ENCODE assay signal across 8 cellular contexts in genomic region chr6:137767931-137768690, GRCh38.
DNase-seq lines count a peak whose midpoint lies in the region; ATAC-seq, FAIRE-seq and TF ChIP-seq lines count a peak whose summit lies in the region.

No MANE protein-coding gene starts in this region.

- no peaks in the 10 kb centered on the region for H3K9me3 ChIP-seq in CD4-positive, alpha-beta T cell (ENCODE audit: control insufficient read depth, low read length)
- no peaks in the 10 kb centered on the region for H3K9me3 ChIP-seq in K562 (replicated peaks; ENCODE audit: control insufficient read depth, insufficient read depth, low read depth, low read length)

- no peaks in the 10 kb centered on the region for H3K9me1 ChIP-seq in K562 (ENCODE audit: control insufficient read depth, insufficient read depth, low read length)

- no peak for DNase-seq in CD4-positive, alpha-beta T cell
- DNase-seq in GM20000 (ENCODE audit: low spot score) (peak; percentile 59), K562 (ENCODE audit: extremely low read depth in 1 of 4, low spot score in 3 of 4) (peak in 1 of 4 experiments; percentile 29), SHP77 treated with DMSO at 0.1 percent for 48 hours (lab: John Stamatoyannopoulos, UW) (no peak), NCI-H345 (lab: John Stamatoyannopoulos, UW) (no peak), DMS79 treated with DMSO at 0.1 percent for 48 hours (lab: John Stamatoyannopoulos, UW) (no peak), middle frontal gyrus (ENCODE audit: extremely low spot score, low spot score) (no peak)

- CTCF ChIA-PET in CD4-positive, alpha-beta T cell (lab: Charles Lee): no interaction called here
- CTCF ChIA-PET in K562 (lab: Yijun Ruan, JAX; ENCODE audit: low intra/inter-chr PET ratio): no interaction called here

- H3K36me3 ChIP-seq in K562 (ENCODE audit: control insufficient read depth, insufficient read depth, low read length): no peaks in the 10 kb centered on the region

- peak; percentile 73 for ATAC-seq in CD4-positive, alpha-beta T cell (ENCODE audit: poor library complexity)
- ATAC-seq in HG03575 (IDR thresholded peaks at IDR 0.05; ENCODE audit: extremely low read depth, insufficient number of reproducible peaks, low FRiP score, unreplicated experiment) (peak; percentile 79), K562 (peak; percentile 64)

- peak overlapping the region; percentile 73 for H3K27ac Mint-ChIP-seq in CD4-positive, alpha-beta T cell

- TF ChIP-seq POLR2A in K562 (conservative IDR thresholded peaks at IDR 0.05): no peak

- peaks cover 0 to 19% of the 10 kb centered on the region in 2 experiments; a peak in 3 of 5 replicates for H3K4me1 ChIP-seq in K562 (replicated peaks in 1 of 2; ENCODE audit: control insufficient read depth in 2 of 2, insufficient read depth in 2 of 2, low read length in 2 of 2)

- FAIRE-seq in K562 (lab: Jason Lieb, UNC): no peak

- in situ Hi-C loops in K562 (cut with MboI): no loop called here

- TF ChIP-seq CTCF in CD4-positive, alpha-beta T cell (IDR thresholded peaks at IDR 0.05): no peak
- TF ChIP-seq CTCF in GM20000 (IDR thresholded peaks at IDR 0.05; ENCODE audit: extremely low read depth, missing control alignments): no peak
- TF ChIP-seq CTCF in K562 (IDR thresholded peaks at IDR 0.05 in 2 of 3, conservative IDR thresholded peaks at IDR 0.05 in 1 of 3; ENCODE audit: insufficient read depth in 2 of 3, low read depth in 1 of 3, low read length in 3 of 3): no peak

- H3K4me1 Mint-ChIP-seq in CD4-positive, alpha-beta T cell (ENCODE audit: low read depth): peaks cover 26% of the 10 kb centered on the region

- intact Hi-C loops in CD4-positive, alpha-beta T cell (cut with DNase I, micrococcal nuclease): loop anchor here in 1 of 2 experiments (5.0 kb wide), 1 partner anchor 41 kb away; no protein-coding TSS in a partner anchor
- intact Hi-C loops in K562 (cut with micrococcal nuclease): no loop called here

- H3K27ac ChIP-seq in CD4-positive, alpha-beta T cell (ENCODE audit: low read depth, low read length): peak overlapping the region; percentile 44
- no peak overlapping the region for H3K27ac ChIP-seq in K562 (ENCODE audit: extremely low read depth, low read depth, low read length)

- no peak; a peak in 1 of 4 replicates for TF ChIP-seq RAD21 in K562 (CRISPR knock-in tag; conservative IDR thresholded peaks at IDR 0.05 in 1 of 2, IDR thresholded peaks at IDR 0.05 in 1 of 2)

- H3K9me3 Mint-ChIP-seq in CD4-positive, alpha-beta T cell: no peaks in the 10 kb centered on the region

- WGBS in K562 (ENCODE audit: insufficient coverage, low coverage, missing lambda C conversion rate): 3% methylated on average over 5 of the region's 5 CpGs

- H3K79me2 ChIP-seq in K562 (ENCODE audit: control insufficient read depth, insufficient read depth, low read length): no peaks in the 10 kb centered on the region

- H3K4me3 Mint-ChIP-seq in CD4-positive, alpha-beta T cell: peak overlapping the region; percentile 72

- no peaks in the 10 kb centered on the region for H4K20me1 ChIP-seq in K562 (replicated peaks; ENCODE audit: control insufficient read depth, insufficient read depth, low read length)

- no peaks in the 10 kb centered on the region for H3K27me3 Mint-ChIP-seq in CD4-positive, alpha-beta T cell

- POLR2A ChIA-PET in CD4-positive, alpha-beta T cell (lab: Charles Lee): interaction anchor here (0.5 kb wide), 1 partner anchor 100 kb away, joined by 3 read pairs; no protein-coding TSS in a partner anchor
- POLR2A ChIA-PET in K562 (lab: Yijun Ruan, JAX): interaction anchor here (0.6 to 0.7 kb wide), 2 partner anchors 33 to 97 kb away, joined by 3 read pairs; no protein-coding TSS in a partner anchor

- BruUV-seq in K562 (replicated peaks; lab: Mats Ljungman, UMichigan): no TSS peak

- H3K4me2 ChIP-seq in K562 (ENCODE audit: insufficient read depth, low read length): no peak overlapping the region

- H2AFZ ChIP-seq in K562 (ENCODE audit: low read depth, low read length): no peak overlapping the region

- no peaks in the 10 kb centered on the region for H3K27me3 ChIP-seq in CD4-positive, alpha-beta T cell (ENCODE audit: control insufficient read depth, insufficient read depth, low read length)
- no peaks in the 10 kb centered on the region for H3K27me3 ChIP-seq in K562 (ENCODE audit: control insufficient read depth in 2 of 2, insufficient read depth in 2 of 2, low read length in 2 of 2)

- no peak overlapping the region for H3K4me3 ChIP-seq in K562

- no peaks in the 10 kb centered on the region for H3K36me3 Mint-ChIP-seq in CD4-positive, alpha-beta T cell (ENCODE audit: low read depth)

- H3K9ac ChIP-seq in K562 (ENCODE audit: insufficient read depth in 1 of 2, low read depth in 2 of 2, low read length in 2 of 2): no peak overlapping the region

- no peak for TF ChIP-seq EP300 in K562 (IDR thresholded peaks at IDR 0.05; ENCODE audit: low read length)

TF ChIP-seq in K562, 482 proteins besides CTCF, POLR2A, EP300 and RAD21 (continues in another document):
- TF ChIP-seq CBFA2T3 (IDR thresholded peaks at IDR 0.05) (peak; percentile 62), SOX6 (IDR thresholded peaks at IDR 0.05) (peak; percentile 73; the same call in 1 of the 2 replicates), CEBPB (tag; IDR thresholded peaks at IDR 0.05) (peak; percentile 64), MTA2 (IDR thresholded peaks at IDR 0.05; ENCODE audit: low read depth) (0 out of 2 replicates have a peak, but pooled peaks have one; percentile 44), MGA (IDR thresholded peaks at IDR 0.05) (no peak), ESRRA (IDR thresholded peaks at IDR 0.05; ENCODE audit: borderline replicate concordance, low read depth) (peak; percentile 55; the same call in 1 of the 2 replicates), ZBTB17 (CRISPR knock-in tag; IDR thresholded peaks at IDR 0.05) (no peak)
